In the genomic region with DNA sequence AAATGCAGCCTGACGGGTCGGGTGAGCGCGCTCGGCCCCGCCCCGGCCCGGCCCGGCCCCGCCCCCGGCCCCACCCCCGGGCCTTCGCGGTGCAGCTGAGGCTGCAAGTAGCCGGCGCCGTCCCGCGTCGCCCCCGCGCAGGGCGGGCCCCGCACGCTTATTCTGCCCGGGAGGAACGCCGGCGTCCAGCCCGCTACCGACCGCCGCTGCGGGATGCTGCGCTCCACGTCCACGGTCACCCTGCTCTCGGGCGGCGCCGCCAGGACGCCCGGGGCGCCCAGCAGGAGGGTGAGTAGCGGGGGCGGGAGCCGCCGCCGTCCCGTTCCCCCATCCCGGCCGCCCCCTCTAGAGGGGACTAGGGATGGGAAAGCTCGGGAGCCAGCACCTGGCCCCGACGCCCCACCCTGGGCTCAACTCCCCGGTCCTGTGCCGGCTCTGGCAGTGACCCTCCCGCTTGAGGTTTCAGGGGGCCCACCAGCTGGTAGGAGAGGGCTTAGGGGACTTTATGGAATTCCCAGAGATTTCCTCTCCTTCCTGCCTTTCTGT, we compare ENCODE assay signal across 7 cellular contexts. TPM values are rescaled to one million over a fixed set of nuclear protein-coding genes. Genes with fewer than 3 reads are reported as not detected.
A peak's percentile ranks its signal among the peaks of the same experiment; 100 is the strongest.
DNase-seq lines count a peak whose midpoint lies in the region; ATAC-seq lines count a peak whose summit lies in the region.

A gene with protein sequence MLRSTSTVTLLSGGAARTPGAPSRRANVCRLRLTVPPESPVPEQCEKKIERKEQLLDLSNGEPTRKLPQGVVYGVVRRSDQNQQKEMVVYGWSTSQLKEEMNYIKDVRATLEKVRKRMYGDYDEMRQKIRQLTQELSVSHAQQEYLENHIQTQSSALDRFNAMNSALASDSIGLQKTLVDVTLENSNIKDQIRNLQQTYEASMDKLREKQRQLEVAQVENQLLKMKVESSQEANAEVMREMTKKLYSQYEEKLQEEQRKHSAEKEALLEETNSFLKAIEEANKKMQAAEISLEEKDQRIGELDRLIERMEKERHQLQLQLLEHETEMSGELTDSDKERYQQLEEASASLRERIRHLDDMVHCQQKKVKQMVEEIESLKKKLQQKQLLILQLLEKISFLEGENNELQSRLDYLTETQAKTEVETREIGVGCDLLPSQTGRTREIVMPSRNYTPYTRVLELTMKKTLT (plus strand): TSS at position 83 of the 546 bp plus-strand sequence. CDS start 131 bp downstream, at position 214.

- H3K4me1 ChIP-seq in duodenal mucosa (ENCODE audit: control insufficient read depth in 1 of 2, insufficient read depth in 2 of 2, low read length in 2 of 2): peaks cover 31 to 50% of the 10 kb centered on the region in 2 donors

- no peaks in the 10 kb centered on the region for H3K27me3 ChIP-seq in duodenal mucosa (ENCODE audit: control insufficient read depth in 1 of 2, insufficient read depth in 2 of 2, low read length in 2 of 2)

- H3K9me3 ChIP-seq in duodenal mucosa (ENCODE audit: control insufficient read depth in 1 of 2, low read length in 2 of 2): no peaks in the 10 kb centered on the region

- peak within 1 kb of the TSS; percentile 70 to 71 for H3K4me3 ChIP-seq in duodenal mucosa (ENCODE audit: low read depth in 1 of 2, low read length in 2 of 2)

- no peak for ATAC-seq in GM18873 (IDR thresholded peaks at IDR 0.05; ENCODE audit: low FRiP score, unreplicated experiment)
- no peak for ATAC-seq in GM18502 (IDR thresholded peaks at IDR 0.05; ENCODE audit: poor library complexity, unreplicated experiment)

- peak within 1 kb of the TSS; percentile 39 for H3K27ac ChIP-seq in duodenal mucosa (ENCODE audit: low read depth, low read length)

- peak; percentile 64 for DNase-seq in HPDE6-E6E7 (ENCODE audit: extremely low spot score)
- DNase-seq in activated CD4-positive, CD25-positive, alpha-beta regulatory T cell treated with anti-CD3 and anti-CD28 coated beads, Interleukin-2, amount 50 U/mL, for 72 hours: peak; percentile 56
- peak; percentile 51 to 63 for DNase-seq in lung microvascular endothelial cell (ENCODE audit: low read depth in 2 of 2)
- DNase-seq in stimulated activated CD8-positive, alpha-beta memory T cell treated with anti-CD3 and anti-CD28 coated beads, Interleukin-12 subunit alpha, Interleukin-12 subunit beta, amount 100 ng/mL, for 24 hours (ENCODE audit: extremely low read depth): peak; percentile 2

- H3K36me3 ChIP-seq in duodenal mucosa (ENCODE audit: control insufficient read depth in 1 of 2, insufficient read depth in 2 of 2, low read length in 2 of 2): no peaks in the 10 kb centered on the region

- peak within 1 kb of the TSS; percentile 65 to 74 for H3K9ac ChIP-seq in duodenal mucosa (ENCODE audit: low read depth in 1 of 2, low read length in 2 of 2)

RNA-seq across cellular contexts. Expression of the gene that starts here (rescaled TPM):
- 49.7 and 86.3 TPM in 2 replicates for total RNA-seq in lung microvascular endothelial cell

Comparison
In these comparisons a context has a peak if more than half of its experiments do, and no peak if none do; other contexts are left out.
1. DNase-seq: peak in every context shown above with its lines; median percentile 64 in HPDE6-E6E7; 57 in lung microvascular endothelial cell; 56 in activated CD4-positive, CD25-positive, alpha-beta regulatory T cell treated with anti-CD3 and anti-CD28 coated beads, Interleukin-2, amount 50 U/mL, for 72 hours; 2 in stimulated activated CD8-positive, alpha-beta memory T cell treated with anti-CD3 and anti-CD28 coated beads, Interleukin-12 subunit alpha, Interleukin-12 subunit beta, amount 100 ng/mL, for 24 hours.